Comparison of ENCODE assay signal across 16 cellular contexts in genomic region chr1:112517231-112517630, GRCh38. TPM values are rescaled to one million over a fixed set of nuclear protein-coding genes. Genes with fewer than 3 reads are reported as not detected.
DNase-seq lines count a peak whose midpoint lies in the region; ATAC-seq, FAIRE-seq and TF ChIP-seq lines count a peak whose summit lies in the region.
"Had no signal": no experiment of that assay in that cellular context is flagged by ENCODE, and none has a peak within 500 bp of the region (broad histone marks: within the 10 kb centered on the region; RNA-seq: fewer than 3 reads in every experiment).

No MANE protein-coding gene starts in this region.

- H3K79me1 ChIP-seq in H1 (ENCODE audit: low read depth, low read length), result no peaks in the 10 kb centered on the region

- no peak overlapping the region for H3K4me2 ChIP-seq in H1 (ENCODE audit: insufficient read depth in 1 of 2, low read depth in 2 of 2, low read length in 2 of 2)
- peak overlapping the region; percentile 84 for H3K4me2 ChIP-seq in keratinocyte (ENCODE audit: control insufficient read depth, extremely low read depth, insufficient read depth, low read depth, low read length)
- H3K4me2 ChIP-seq: GM23338 had no signal

- H3K79me2 ChIP-seq in H1 (ENCODE audit: control insufficient read depth in 1 of 2, insufficient read depth in 2 of 2, low read length in 2 of 2), result no peaks in the 10 kb centered on the region
- no peaks in the 10 kb centered on the region for H3K79me2 ChIP-seq in keratinocyte (ENCODE audit: control insufficient read depth, insufficient read depth, low read length)

- H3K4me1 ChIP-seq in H1 (replicated peaks in 1 of 4; ENCODE audit: control insufficient read depth in 3 of 4, insufficient read depth in 4 of 4, low read length in 3 of 4) (peaks cover 0 to 3% (median 0%) of the 10 kb centered on the region in 4 experiments; a peak in 1 of 7 replicates), keratinocyte (ENCODE audit: control insufficient read depth, extremely low read depth, insufficient read depth, low read length) (peaks cover 30% of the 10 kb centered on the region)

- 94% methylated on average over 9 of the region's 9 CpGs; no CpG with 5 or more reads in 1 of the 2 experiments for WGBS in H1 (ENCODE audit: extremely low coverage in 1 of 2, insufficient coverage in 1 of 2, insufficient read length in 1 of 2, insufficient replicate concordance in 2 of 2, low coverage in 1 of 2, low lambda C conversion rate in 2 of 2, missing lambda C conversion rate in 1 of 2), 2 experiments

- dilution Hi-C loops in keratinocyte (cut with MboI; ENCODE audit: extremely low pct_ligation_motif_present, low sequenced_read_pairs), result no loop called here

- no peak for TF ChIP-seq POLR2A in H1 (IDR thresholded peaks at IDR 0.05; ENCODE audit: control extremely low read depth in 1 of 2, low read depth in 2 of 2, low read length in 2 of 2)

- H2AFZ ChIP-seq in H1 (ENCODE audit: low read length), result no peak overlapping the region
- H2AFZ ChIP-seq in keratinocyte (ENCODE audit: control insufficient read depth, low read length), result no peak overlapping the region
- H2AFZ ChIP-seq: GM23338 had no signal

- TF ChIP-seq CTCF in RWPE1 (conservative IDR thresholded peaks at IDR 0.05; ENCODE audit: low read depth), result no peak
- no peak for TF ChIP-seq CTCF in H1 (IDR thresholded peaks at IDR 0.05; ENCODE audit: control extremely low read depth in 1 of 3, insufficient read depth in 1 of 3, low read depth in 1 of 3, low read length in 3 of 3)
- TF ChIP-seq CTCF in keratinocyte (optimal IDR thresholded peaks at IDR 0.05 in 1 of 3, IDR thresholded peaks at IDR 0.05 in 1 of 3, conservative IDR thresholded peaks at IDR 0.05 in 1 of 3; ENCODE audit: extremely low read depth in 1 of 3, insufficient read depth in 2 of 3, low read length in 3 of 3), result no peak

- no peak overlapping the region for H2BK5ac ChIP-seq in H1 (ENCODE audit: low read depth, low read length)

- no peaks in the 10 kb centered on the region for H3K23me2 ChIP-seq in H1 (ENCODE audit: low read depth, low read length)

- FAIRE-seq in H1 (lab: Jason Lieb, UNC) (no peak), keratinocyte (lab: Jason Lieb, UNC) (peak; percentile 97)
- FAIRE-seq: A204.1, G401.6, GM12891 had no signal

- H3K36me3 ChIP-seq in H1 (ENCODE audit: control insufficient read depth in 2 of 4, insufficient read depth in 4 of 4, low read length in 3 of 4), result no peaks in the 10 kb centered on the region
- no peaks in the 10 kb centered on the region for H3K36me3 ChIP-seq in keratinocyte (ENCODE audit: control insufficient read depth in 2 of 2, extremely low read depth in 1 of 2, insufficient read depth in 2 of 2, low read length in 2 of 2)

- H3K9ac ChIP-seq in H1 (replicated peaks in 1 of 4; ENCODE audit: extremely low read depth in 1 of 4, low read depth in 3 of 4, low read length in 3 of 4), result no peak overlapping the region; a peak in 1 of 7 replicates
- no peak overlapping the region for H3K9ac ChIP-seq in keratinocyte (ENCODE audit: control insufficient read depth, extremely low read depth, insufficient read depth, low read length)

- H4K91ac ChIP-seq in H1 (replicated peaks; ENCODE audit: insufficient read length, low read length), result no peak overlapping the region

- no peak overlapping the region for H2BK20ac ChIP-seq in H1 (ENCODE audit: low read length)

- TF ChIP-seq EP300 in H1 (IDR thresholded peaks at IDR 0.05; ENCODE audit: borderline replicate concordance in 1 of 2, low read depth in 2 of 2, low read length in 2 of 2), result no peak

- H4K8ac ChIP-seq in H1 (ENCODE audit: extremely low read depth, insufficient read depth, low read length), result 0 out of 2 replicates have a peak overlapping the region, but pooled peaks have one; percentile 58

- no peak for ATAC-seq in GM18867 (IDR thresholded peaks at IDR 0.05; ENCODE audit: unreplicated experiment)
- ATAC-seq: GM23338 had no signal

- H3K18ac ChIP-seq in H1 (ENCODE audit: extremely low read depth, low read length), result no peak overlapping the region

- TF ChIP-seq RAD21 in H1 (IDR thresholded peaks at IDR 0.05 in 1 of 2, conservative IDR thresholded peaks at IDR 0.05 in 1 of 2; ENCODE audit: low read depth in 2 of 2, low read length in 2 of 2), result no peak

- H2BK15ac ChIP-seq in H1 (ENCODE audit: low read length), result peak overlapping the region; percentile 54; the same call in 1 of the 2 replicates

- CTCF ChIA-PET in RWPE1 (lab: Yijun Ruan, JAX) (no interaction called here), H1 (lab: Charles Lee; ENCODE audit: partially characterized antibody) (interaction anchor here (1.2 kb wide), 1 partner anchor 15 kb away, joined by 3 read pairs; no protein-coding TSS in a partner anchor)

- H3K4ac ChIP-seq in H1 (replicated peaks; ENCODE audit: insufficient read length, low read depth, low read length), result no peak overlapping the region

- peaks cover 2% of the 10 kb centered on the region for H3K9me1 ChIP-seq in keratinocyte (ENCODE audit: control insufficient read depth, extremely low read depth, insufficient read depth, low read length)

- H2AK5ac ChIP-seq in H1 (ENCODE audit: low read depth, low read length), result no peak overlapping the region

- H3K27ac ChIP-seq in RWPE1, result no peak overlapping the region
- no peak overlapping the region for H3K27ac ChIP-seq in H1 (ENCODE audit: low read depth, low read length)
- H3K27ac ChIP-seq in keratinocyte (ENCODE audit: control insufficient read depth, insufficient read depth, low read length), result no peak overlapping the region

- no peak overlapping the region for H3K14ac ChIP-seq in H1 (ENCODE audit: insufficient read length)

- H2BK12ac ChIP-seq in H1 (ENCODE audit: low read depth, low read length), result no peak overlapping the region

- POLR2A ChIA-PET in RWPE1 (lab: Yijun Ruan, JAX; ENCODE audit: low non-redundant PET), result no interaction called here
- POLR2A ChIA-PET in H1 (lab: Charles Lee; ENCODE audit: partially characterized antibody), result interaction anchor here (1.3 kb wide), 1 partner anchor 9 kb away, joined by 3 read pairs; no protein-coding TSS in a partner anchor

- H4K5ac ChIP-seq in H1 (ENCODE audit: insufficient read length, low read depth, low read length), result no peak overlapping the region

- no peak overlapping the region for H2BK120ac ChIP-seq in H1 (replicated peaks; ENCODE audit: low read depth, low read length)

- no peak overlapping the region for H3K56ac ChIP-seq in H1 (replicated peaks; ENCODE audit: insufficient read length, low read depth, low read length)

- H3K27me3 ChIP-seq in H1 (replicated peaks in 1 of 4; ENCODE audit: control insufficient read depth in 3 of 4, extremely low read depth in 1 of 4, insufficient read depth in 3 of 4, low read length in 3 of 4) (peaks cover 0 to 8% (median 4%) of the 10 kb centered on the region in 4 experiments; a peak in 3 of 7 replicates), keratinocyte (ENCODE audit: control insufficient read depth, extremely low read depth, insufficient read depth, low read length) (no peaks in the 10 kb centered on the region)

- no peaks in the 10 kb centered on the region for H3K9me3 ChIP-seq in H1 (ENCODE audit: insufficient read depth in 2 of 2, low read depth in 1 of 2, low read length in 1 of 2)
- H3K9me3 ChIP-seq in keratinocyte (ENCODE audit: control insufficient read depth, low read depth, low read length), result no peaks in the 10 kb centered on the region

- H4K20me1 ChIP-seq in H1 (replicated peaks in 1 of 2; ENCODE audit: control insufficient read depth in 1 of 2, insufficient read depth in 2 of 2, low read length in 2 of 2) (no peaks in the 10 kb centered on the region), keratinocyte (ENCODE audit: control insufficient read depth, extremely low read depth, insufficient read depth, low read length) (no peaks in the 10 kb centered on the region)

- H3K4me3 ChIP-seq in H1 (ENCODE audit: extremely low read depth in 1 of 4, insufficient read depth in 2 of 4, low read depth in 3 of 4, low read length in 4 of 4) (no peak overlapping the region), keratinocyte (ENCODE audit: control insufficient read depth in 2 of 3, extremely low read depth in 1 of 3, insufficient read depth in 2 of 3, low read depth in 1 of 3, low read length in 3 of 3) (peak overlapping the region in 1 of 3 experiments; percentile 40)
- H3K4me3 ChIP-seq: GM23338 had no signal

- DNase-seq in HPDE6-E6E7 (ENCODE audit: extremely low spot score) (peak; percentile 71), RWPE1 (ENCODE audit: low spot score) (peak; percentile 51), H1 (ENCODE audit: low read depth in 1 of 2, low spot score in 2 of 2) (no peak), keratinocyte (ENCODE audit: low read depth, low spot score) (peak; percentile 63), RKO (ENCODE audit: low spot score) (no peak), COLO829 (ENCODE audit: low spot score) (no peak)
- DNase-seq: C1 segment of cervical spinal cord; CD4-positive, alpha-beta T cell; DMS79; H9; IMR-90 had no signal

- no peak overlapping the region for H3K23ac ChIP-seq in H1 (ENCODE audit: insufficient read length)

TF ChIP-seq in H1, 55 proteins besides CTCF, POLR2A, EP300 and RAD21 (continues in another document):
- TF ChIP-seq POLR2AphosphoS5 (IDR thresholded peaks at IDR 0.05; ENCODE audit: low read depth, low read length) (no peak), MAFK (IDR thresholded peaks at IDR 0.05; ENCODE audit: low read depth, low read length) (no peak), RNF2 (IDR thresholded peaks at IDR 0.05; ENCODE audit: borderline replicate concordance, low read depth, low read length, missing control alignments, poor library complexity, severe bottlenecking) (no peak), EGR1 (IDR thresholded peaks at IDR 0.05; ENCODE audit: borderline replicate concordance, low read depth, low read length) (no peak), BRCA1 (IDR thresholded peaks at IDR 0.05; ENCODE audit: low read depth, low read length) (no peak)

RNA-seq across cellular contexts. Expression of gene WNT2B, which starts 8.5 kb away (rescaled TPM):
- total RNA-seq in H1 (2021; fragmentation: NEBNext Ultra II Directional; extraction: Animal tissue kit (Norgen Biotek cat#: 25700)), result 0.90 and 2.0 TPM in 2 replicates
- polyA plus RNA-seq in H1 (2011; rRNA removed), result 0.33 and 0.60 TPM in 2 replicates
- 0.56 TPM for polyA plus RNA-seq in H1 (2011; cell fraction: cytosol; rRNA removed)
- 1.9 TPM for polyA plus RNA-seq in H1 (2011; cell fraction: nucleus; rRNA removed)
- polyA plus RNA-seq in H1 (2012, experiment 1 of 2), result 0.52 to 1.2 TPM (median 0.84 TPM) in 4 replicates
- polyA plus RNA-seq in H1 (2012, experiment 2 of 2), result 0.05 TPM
- 0.30 TPM for polyA plus RNA-seq in H1 (2013, experiment 1 of 2)
- 0.28 TPM for polyA plus RNA-seq in H1 (2013, experiment 2 of 2)
- 0.59 and 0.95 TPM in 2 replicates for polyA minus RNA-seq in H1 (2011; rRNA and poly(A)+ RNA removed)
- 0.59 TPM for polyA minus RNA-seq in H1 (2011; cell fraction: cytosol; rRNA and poly(A)+ RNA removed)
- 1.1 TPM for polyA minus RNA-seq in H1 (2011; cell fraction: nucleus; rRNA and poly(A)+ RNA removed)
- polyA plus RNA-seq in keratinocyte, result 0.37 to 0.51 TPM (median 0.49 TPM) in 3 replicates
- 1.9 TPM for polyA plus RNA-seq in keratinocyte (2011; ENCODE audit: low read depth)
- 0.21 and 0.25 TPM in 2 replicates for polyA plus RNA-seq in keratinocyte (2011; cell fraction: cytosol; rRNA removed)
- 2.2 and 2.3 TPM in 2 replicates for polyA plus RNA-seq in keratinocyte (2011; cell fraction: nucleus; rRNA removed)
- 0.55 and 2.2 TPM in 2 replicates for polyA plus RNA-seq in keratinocyte (2012; ENCODE audit: low replicate concordance)
- polyA minus RNA-seq in keratinocyte, result 0.30 to 2.1 TPM (median 0.46 TPM) in 3 replicates
- 0.58 TPM for polyA minus RNA-seq in keratinocyte (2011; cell fraction: cytosol; rRNA and poly(A)+ RNA removed)
- polyA minus RNA-seq in keratinocyte (2011; cell fraction: nucleus; rRNA and poly(A)+ RNA removed), result 1.3 and 6.4 TPM in 2 replicates

Comparison
In these comparisons a context has a peak if more than half of its experiments do, and no peak if none do; other contexts are left out.
1. DNase-seq: peak in HPDE6-E6E7 (single experiment), RWPE1 (single experiment) and keratinocyte (single experiment); none in H1 (0 of 2), RKO (single experiment) and COLO829 (single experiment).